In the genomic region with DNA sequence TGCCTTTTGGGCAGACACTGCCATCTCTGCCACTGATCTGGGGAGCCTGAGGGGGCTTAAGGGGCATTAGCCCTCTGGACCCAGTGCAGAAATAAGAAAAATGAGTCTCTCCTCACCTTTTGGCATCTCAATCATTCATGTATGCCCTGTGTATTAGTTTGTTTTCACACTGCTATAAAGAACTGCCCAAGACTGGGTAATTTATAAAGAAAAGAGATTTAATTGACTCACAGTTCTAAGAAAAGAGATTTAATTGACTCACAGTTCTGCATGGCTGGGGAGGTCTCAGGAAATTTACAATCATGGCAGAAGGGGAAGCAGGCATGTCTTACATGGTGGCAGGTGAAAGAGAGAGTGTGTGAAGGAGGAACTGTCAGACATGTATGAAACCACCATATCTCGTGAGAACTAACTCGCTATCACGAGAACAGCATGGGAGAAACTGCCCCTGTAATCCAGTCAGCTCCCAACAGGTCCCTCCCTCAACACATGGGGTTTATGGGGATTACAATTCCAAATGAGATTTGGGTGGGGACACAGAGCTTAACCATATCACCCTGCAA, we compare ENCODE assay signal across 28 cellular contexts. TPM values are rescaled to one million over a fixed set of nuclear protein-coding genes. Genes with fewer than 3 reads are reported as not detected.
DNase-seq lines count a peak whose midpoint lies in the region; ATAC-seq lines count a peak whose summit lies in the region.
"Had no signal": no experiment of that assay in that cellular context is flagged by ENCODE, and none has a peak within 500 bp of the region (broad histone marks: within the 10 kb centered on the region; RNA-seq: fewer than 3 reads in every experiment).

No MANE protein-coding gene starts in this region.

- H3K36me3 ChIP-seq in BLaER1 (no peaks in the 10 kb centered on the region), GM23248 (ENCODE audit: low read depth) (no peaks in the 10 kb centered on the region)
- H3K36me3 ChIP-seq: BE2C, Peyer's patch had no signal

- DNase-seq in NCI-H82 treated with DMSO at 0.1 percent for 48 hours (lab: John Stamatoyannopoulos, UW; ENCODE audit: unreplicated experiment) (peak; percentile 88), memory B cell (ENCODE audit: low spot score in 2 of 2) (no peak), GM23248 (no peak), cortex of kidney (lab: John Stamatoyannopoulos, UW) (no peak), A172 (ENCODE audit: low spot score) (no peak)
- DNase-seq: BE2C; CD4-positive, CD25-positive, alpha-beta regulatory T cell; DMS153; DND-41; H9; KBM-7; MV-4-11; NCI-H1105; NCI-H2029; NCI-H446 treated with DMSO at 0.1 percent for 48 hours; NCI-H526; OCI-M1; Peyer's patch; SIG-M5; SW 1271 had no signal

- no peaks in the 10 kb centered on the region for H3K9me3 ChIP-seq in BLaER1
- H3K9me3 ChIP-seq in GM23248 (ENCODE audit: low read depth) = no peaks in the 10 kb centered on the region
- H3K9me3 ChIP-seq: BE2C, Peyer's patch had no signal

- WGBS in GM23248 (ENCODE audit: low coverage in 1 of 2, low lambda C conversion rate in 2 of 2, missing lambda C conversion rate in 2 of 2), 2 experiments = 36 to 47% methylated on average over 3 of the region's 3 CpGs

- in situ Hi-C loops in GM23248 (cut with MboI) = no loop called here

- H3K4me1 ChIP-seq in BLaER1 (peaks cover 8% of the 10 kb centered on the region), GM23248 (ENCODE audit: insufficient read depth) (peaks cover 5% of the 10 kb centered on the region)
- H3K4me1 ChIP-seq: BE2C, Peyer's patch had no signal

- H3K9ac ChIP-seq in BLaER1 (no peak overlapping the region), GM23248 (no peak overlapping the region)

- H3K27me3 Mint-ChIP-seq in memory B cell = peaks cover 6% of the 10 kb centered on the region
- peaks cover 7% of the 10 kb centered on the region for H3K27me3 Mint-ChIP-seq in stimulated activated memory B cell treated with anti-CD40 and anti-IgM and Interleukin-4, amounts not matched to agents 10 μg/mL and 1 μg/mL and 100 μg/mL, for 72 hours

- H4K20me1 ChIP-seq in BLaER1 = no peaks in the 10 kb centered on the region
- H4K20me1 ChIP-seq in GM23248 (ENCODE audit: insufficient read depth) = no peaks in the 10 kb centered on the region

- H3K4me2 ChIP-seq in BLaER1 (peak overlapping the region; percentile 42), GM23248 (ENCODE audit: unreplicated experiment) (no peak overlapping the region)

- no peak overlapping the region for H2AFZ ChIP-seq in GM23248

- no peaks in the 10 kb centered on the region for H3K79me2 ChIP-seq in GM23248 (ENCODE audit: insufficient read depth)

- H3K4me3 ChIP-seq in BLaER1 = no peak overlapping the region
- no peak overlapping the region for H3K4me3 ChIP-seq in GM23248
- H3K4me3 ChIP-seq: Peyer's patch, SK-N-MC had no signal

- ATAC-seq in memory B cell (ENCODE audit: low read depth) = peak; percentile 55
- no peak for ATAC-seq in stimulated activated memory B cell treated with anti-CD40 and anti-IgM and Interleukin-4, amounts not matched to agents 10 μg/mL and 1 μg/mL and 100 μg/mL, for 72 hours
- ATAC-seq: HepG2 had no signal

- no peak overlapping the region for H3K27ac Mint-ChIP-seq in memory B cell
- peak overlapping the region; percentile 30 for H3K27ac Mint-ChIP-seq in stimulated activated memory B cell treated with anti-CD40 and anti-IgM and Interleukin-4, amounts not matched to agents 10 μg/mL and 1 μg/mL and 100 μg/mL, for 72 hours
- H3K27ac Mint-ChIP-seq: CD4-positive, CD25-positive, alpha-beta regulatory T cell; H9 had no signal

- H3K27me3 ChIP-seq in BLaER1 = no peaks in the 10 kb centered on the region
- H3K27me3 ChIP-seq in GM23248 (replicated peaks; ENCODE audit: insufficient read depth) = peaks cover 5% of the 10 kb centered on the region; the same call in 1 of the 2 replicates
- H3K27me3 ChIP-seq: BE2C, Peyer's patch had no signal

- H3K36me3 Mint-ChIP-seq in memory B cell = no peaks in the 10 kb centered on the region
- H3K36me3 Mint-ChIP-seq in stimulated activated memory B cell treated with anti-CD40 and anti-IgM and Interleukin-4, amounts not matched to agents 10 μg/mL and 1 μg/mL and 100 μg/mL, for 72 hours = no peaks in the 10 kb centered on the region
- H3K36me3 Mint-ChIP-seq: CD4-positive, CD25-positive, alpha-beta regulatory T cell had no signal

- H3K9me3 Mint-ChIP-seq in memory B cell = peaks cover 1% of the 10 kb centered on the region
- H3K9me3 Mint-ChIP-seq in stimulated activated memory B cell treated with anti-CD40 and anti-IgM and Interleukin-4, amounts not matched to agents 10 μg/mL and 1 μg/mL and 100 μg/mL, for 72 hours = peaks cover 3% of the 10 kb centered on the region
- H3K9me3 Mint-ChIP-seq: H9 had no signal

- no peak overlapping the region for H3K4me3 Mint-ChIP-seq in memory B cell
- H3K4me3 Mint-ChIP-seq in stimulated activated memory B cell treated with anti-CD40 and anti-IgM and Interleukin-4, amounts not matched to agents 10 μg/mL and 1 μg/mL and 100 μg/mL, for 72 hours = no peak overlapping the region
- H3K4me3 Mint-ChIP-seq: CD4-positive, CD25-positive, alpha-beta regulatory T cell; H9 had no signal

- peaks cover 4% of the 10 kb centered on the region; the same call in 1 of the 2 replicates for H3F3A ChIP-seq in GM23248 (ENCODE audit: insufficient read depth)

- H3K9me2 ChIP-seq in GM23248 (ENCODE audit: insufficient read depth) = no peaks in the 10 kb centered on the region

- H3K4me1 Mint-ChIP-seq in memory B cell = no peaks in the 10 kb centered on the region
- peaks cover 6% of the 10 kb centered on the region for H3K4me1 Mint-ChIP-seq in stimulated activated memory B cell treated with anti-CD40 and anti-IgM and Interleukin-4, amounts not matched to agents 10 μg/mL and 1 μg/mL and 100 μg/mL, for 72 hours
- H3K4me1 Mint-ChIP-seq: CD4-positive, CD25-positive, alpha-beta regulatory T cell; H9 had no signal

- H3K27ac ChIP-seq in BLaER1 (no peak overlapping the region), GM23248 (no peak overlapping the region)
- H3K27ac ChIP-seq: Peyer's patch, SK-N-MC had no signal

RNA-seq across cellular contexts. Expression of gene GKN2, which starts 21.5 kb away (rescaled TPM):
- total RNA-seq in GM23248 (2014; rRNA removed; shearing (Covaris generic)) = not detected in 2 replicates
- not detected in 2 replicates for polyA plus RNA-seq in GM23248 (2016; fragmentation: Nextera tagmentation; extraction: Ambion mirVana)
- 0.24 and 1.9 TPM in 2 replicates for total RNA-seq in A172 (2014; rRNA removed; shearing (Covaris generic))
- total RNA-seq: A673; CD4-positive, CD25-positive, alpha-beta regulatory T cell; H9; HepG2; HT1080; LHCN-M2; MCF 10A; Peyer's patch had no signal
- polyA plus RNA-seq: CD4-positive, CD25-positive, alpha-beta regulatory T cell; HepG2 had no signal

RNA-seq across cellular contexts. Expression of gene GKN1, which starts 43.2 kb away (rescaled TPM):
- not detected in 2 replicates for total RNA-seq in GM23248 (2014; rRNA removed; shearing (Covaris generic))
- not detected in 2 replicates for polyA plus RNA-seq in GM23248 (2016; fragmentation: Nextera tagmentation; extraction: Ambion mirVana)
- not detected in 2 replicates for total RNA-seq in A172 (2014; rRNA removed; shearing (Covaris generic))
- total RNA-seq: A673; CD4-positive, CD25-positive, alpha-beta regulatory T cell; H9; HepG2; HT1080; LHCN-M2; MCF 10A; Peyer's patch had no signal
- polyA plus RNA-seq: CD4-positive, CD25-positive, alpha-beta regulatory T cell; HepG2 had no signal
